Comparison of ENCODE assay signal across 14 cellular contexts in genomic region chr3:33751320-33751719, GRCh38. TPM values are rescaled to one million over a fixed set of nuclear protein-coding genes. Genes with fewer than 3 reads are reported as not detected.
A peak's percentile ranks its signal among the peaks of the same experiment; 100 is the strongest.
DNase-seq lines count a peak whose midpoint lies in the region; ATAC-seq and TF ChIP-seq lines count a peak whose summit lies in the region.
"Had no signal": no experiment of that assay in that cellular context is flagged by ENCODE, and none has a peak within 500 bp of the region (broad histone marks: within the 10 kb centered on the region; RNA-seq: fewer than 3 reads in every experiment).

No MANE protein-coding gene starts in this region.

- no peaks in the 10 kb centered on the region for H3K36me3 ChIP-seq in ascending aorta

- no peak overlapping the region for H3K4me3 ChIP-seq in ascending aorta

- peaks cover 11 to 18% of the 10 kb centered on the region in 2 donors for H3K9me3 Mint-ChIP-seq in stimulated activated naive CD8-positive, alpha-beta T cell treated with anti-CD3 and anti-CD28 coated beads, Interleukin-15, amount 100 ng/mL, for 72 hours
- H3K9me3 Mint-ChIP-seq in activated T-helper 17 cell treated with anti-CD3 and anti-CD28 coated beads, Interleukin-2, amount 50 U/mL, for 72 hours = peaks cover 9% of the 10 kb centered on the region

- H3K27ac ChIP-seq in ascending aorta = no peak overlapping the region

- H3K4me3 Mint-ChIP-seq in stimulated activated naive CD8-positive, alpha-beta T cell treated with anti-CD3 and anti-CD28 coated beads, Interleukin-15, amount 100 ng/mL, for 72 hours = no peak overlapping the region
- H3K4me3 Mint-ChIP-seq in activated T-helper 17 cell treated with anti-CD3 and anti-CD28 coated beads, Interleukin-2, amount 50 U/mL, for 72 hours = no peak overlapping the region
- H3K4me3 Mint-ChIP-seq: CD4-positive, CD25-positive, alpha-beta regulatory T cell had no signal

- H3K4me1 Mint-ChIP-seq in stimulated activated naive CD8-positive, alpha-beta T cell treated with anti-CD3 and anti-CD28 coated beads, Interleukin-15, amount 100 ng/mL, for 72 hours = peaks cover 9% of the 10 kb centered on the region
- no peaks in the 10 kb centered on the region for H3K4me1 Mint-ChIP-seq in activated T-helper 17 cell treated with anti-CD3 and anti-CD28 coated beads, Interleukin-2, amount 50 U/mL, for 72 hours

- no peaks in the 10 kb centered on the region for H3K27me3 ChIP-seq in ascending aorta

- no peak overlapping the region for H3K27ac Mint-ChIP-seq in stimulated activated naive CD8-positive, alpha-beta T cell treated with anti-CD3 and anti-CD28 coated beads, Interleukin-15, amount 100 ng/mL, for 72 hours
- H3K27ac Mint-ChIP-seq in activated T-helper 17 cell treated with anti-CD3 and anti-CD28 coated beads, Interleukin-2, amount 50 U/mL, for 72 hours = no peak overlapping the region
- H3K27ac Mint-ChIP-seq: CD4-positive, CD25-positive, alpha-beta regulatory T cell had no signal

- TF ChIP-seq CTCF in ascending aorta (IDR thresholded peaks at IDR 0.05) = no peak

- no peaks in the 10 kb centered on the region for H3K36me3 Mint-ChIP-seq in activated T-helper 17 cell treated with anti-CD3 and anti-CD28 coated beads, Interleukin-2, amount 50 U/mL, for 72 hours (ENCODE audit: low read depth)
- H3K36me3 Mint-ChIP-seq: CD4-positive, CD25-positive, alpha-beta regulatory T cell had no signal

- peak; percentile 82 for ATAC-seq in stimulated activated naive CD8-positive, alpha-beta T cell treated with anti-CD3 and anti-CD28 coated beads, Interleukin-15, amount 100 ng/mL, for 72 hours
- no peak for ATAC-seq in stimulated activated naive CD8-positive, alpha-beta T cell treated with anti-CD3 and anti-CD28 coated beads, Interleukin-15, Interleukin-2, amounts not matched to agents 100 U/mL and 50 U/mL, for 24 hours
- peak; percentile 80 for ATAC-seq in activated T-helper 17 cell treated with anti-CD3 and anti-CD28 coated beads, Interleukin-2, amount 50 U/mL, for 72 hours (replicated peaks)
- ATAC-seq: HCT116 had no signal

- peaks cover 0 to 4% of the 10 kb centered on the region in 2 donors for H3K4me1 ChIP-seq in ascending aorta
- H3K4me1 ChIP-seq: Caco-2 had no signal

- H3K27me3 Mint-ChIP-seq in stimulated activated naive CD8-positive, alpha-beta T cell treated with anti-CD3 and anti-CD28 coated beads, Interleukin-15, amount 100 ng/mL, for 72 hours = no peaks in the 10 kb centered on the region
- peaks cover 9% of the 10 kb centered on the region for H3K27me3 Mint-ChIP-seq in activated T-helper 17 cell treated with anti-CD3 and anti-CD28 coated beads, Interleukin-2, amount 50 U/mL, for 72 hours

- DNase-seq in stimulated activated naive CD8-positive, alpha-beta T cell treated with anti-CD3 and anti-CD28 coated beads, Interleukin-15, amount 100 ng/mL, for 72 hours = no peak
- DNase-seq in stimulated activated naive CD8-positive, alpha-beta T cell treated with anti-CD3 and anti-CD28 coated beads, Interleukin-15, Interleukin-2, amounts not matched to agents 100 U/mL and 50 U/mL, for 24 hours = no peak
- DNase-seq in iris pigment epithelial cell (ENCODE audit: low read depth) = peak; percentile 56
- no peak for DNase-seq in GF-D8 (lab: John Stamatoyannopoulos, UW)
- DNase-seq in GOT3 (lab: John Stamatoyannopoulos, UW) = no peak
- no peak for DNase-seq in ascending aorta (ENCODE audit: low spot score in 2 of 2)
- DNase-seq: Caco-2, EL, NCI-H1092 treated with DMSO at 0.1 percent for 48 hours, NCI-H2081 treated with DMSO at 0.1 percent for 48 hours, NCI-H510A treated with DMSO at 0.1 percent for 48 hours had no signal

- no peaks in the 10 kb centered on the region for H3K9me3 ChIP-seq in ascending aorta

- intact Hi-C loops in ascending aorta (cut with DNase I) = no loop called here

RNA-seq across cellular contexts. Expression of gene CLASP2, which starts 33.3 kb away (rescaled TPM):
- 10 to 100 TPM; 41.0 to 48.7 TPM for total RNA-seq in activated T-helper 17 cell treated with anti-CD3 and anti-CD28 coated beads, Interleukin-2, amount 50 U/mL, for 72 hours
- 75.8 TPM for total RNA-seq in ascending aorta

RNA-seq across cellular contexts. Expression of gene PDCD6IP, which starts 47.1 kb away (rescaled TPM):
- total RNA-seq in activated T-helper 17 cell treated with anti-CD3 and anti-CD28 coated beads, Interleukin-2, amount 50 U/mL, for 72 hours = 100 to 1,000 TPM; 199 to 209 TPM
- 347 TPM for total RNA-seq in ascending aorta
